Comparison of ENCODE assay signal across 26 cellular contexts in the genomic region with DNA sequence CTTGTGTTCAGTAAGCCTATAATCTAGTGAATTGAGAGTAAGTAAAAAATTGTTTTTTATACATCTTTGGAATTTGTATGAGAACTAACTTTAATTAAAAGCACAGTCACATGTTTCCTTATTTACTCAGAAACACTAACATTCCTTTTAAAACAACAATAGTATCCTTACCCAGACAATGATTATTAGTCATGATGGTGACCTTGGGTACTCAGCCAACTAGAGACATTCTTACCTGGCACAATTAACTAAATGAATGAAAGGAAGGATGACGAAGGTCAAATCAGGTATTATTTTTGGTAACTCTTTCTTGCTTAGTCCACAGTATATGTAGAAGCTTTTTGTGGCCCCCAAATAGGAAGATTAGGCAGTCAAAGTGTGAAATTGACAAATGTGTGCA.
DNase-seq lines count a peak whose midpoint lies in the region; ATAC-seq, FAIRE-seq and TF ChIP-seq lines count a peak whose summit lies in the region.
"Had no signal": no experiment of that assay in that cellular context is flagged by ENCODE, and none has a peak within 500 bp of the region (broad histone marks: within the 10 kb centered on the region; RNA-seq: fewer than 3 reads in every experiment).

No MANE protein-coding gene starts in this region.

- POLR2A ChIA-PET in endothelial cell of umbilical vein (lab: Charles Lee) = no interaction called here

- H3K4me1 ChIP-seq in heart right ventricle (peaks cover 0 to 9% (median 0%) of the 10 kb centered on the region in 9 donors), right cardiac atrium (ENCODE audit: control insufficient read depth, insufficient read depth, low read length) (no peaks in the 10 kb centered on the region), endothelial cell of umbilical vein (ENCODE audit: control insufficient read depth, extremely low read depth, insufficient read depth, low read length) (peaks cover 9% of the 10 kb centered on the region), right atrium auricular region (no peaks in the 10 kb centered on the region)
- H3K4me1 ChIP-seq: A549, BE2C had no signal

- H3K9me3 ChIP-seq in heart right ventricle (peaks cover 0 to 3% (median 0%) of the 10 kb centered on the region in 11 donors), right cardiac atrium (ENCODE audit: control insufficient read depth, low read length) (no peaks in the 10 kb centered on the region), endothelial cell of umbilical vein (replicated peaks; ENCODE audit: control insufficient read depth, insufficient read depth, low read length) (no peaks in the 10 kb centered on the region), right atrium auricular region (no peaks in the 10 kb centered on the region)
- H3K9me3 ChIP-seq: A549; BE2C; BLaER1 treated with 17β-estradiol and CSF1 and Interleukin-3, amounts not matched to agents 10 nM and 100 nM had no signal

- no peak for TF ChIP-seq POLR2A in endothelial cell of umbilical vein (IDR thresholded peaks at IDR 0.05; ENCODE audit: low read depth, low read length)

- no peaks in the 10 kb centered on the region for H3K79me2 ChIP-seq in endothelial cell of umbilical vein (ENCODE audit: control insufficient read depth, insufficient read depth, low read length)

- DNase-seq in heart right ventricle = no peak
- no peak for DNase-seq in right cardiac atrium
- DNase-seq in endothelial cell of umbilical vein (ENCODE audit: low read depth, low spot score) = peak; percentile 66
- peak; percentile 55 for DNase-seq in glomerular endothelial cell (ENCODE audit: extremely low read depth, low read depth, low spot score)
- peak; percentile 12 for DNase-seq in retinal pigment epithelial cell (ENCODE audit: low read depth)
- DNase-seq in NCI-H1048 (lab: John Stamatoyannopoulos, UW) = no peak
- no peak for DNase-seq in posterior cingulate gyrus
- DNase-seq in right atrium auricular region (ENCODE audit: low spot score) = no peak
- DNase-seq: 8988T; ACHN; AML-193; BE2C; CD4-positive, alpha-beta T cell; CD8-positive, alpha-beta memory T cell; DMS 273 treated with DMSO at 0.1 percent for 48 hours; DMS79; EL; GDM1; H9; HFFc6 had no signal

- no peak overlapping the region for H3K9ac ChIP-seq in endothelial cell of umbilical vein (replicated peaks; ENCODE audit: extremely low read depth, insufficient read depth, low read length)
- H3K9ac ChIP-seq: BLaER1 treated with 17β-estradiol and CSF1 and Interleukin-3, amounts not matched to agents 10 nM and 100 nM had no signal

- H3K36me3 ChIP-seq in heart right ventricle (no peaks in the 10 kb centered on the region), endothelial cell of umbilical vein (ENCODE audit: control insufficient read depth in 2 of 2, extremely low read depth in 1 of 2, insufficient read depth in 2 of 2, low read length in 2 of 2) (no peaks in the 10 kb centered on the region), right atrium auricular region (no peaks in the 10 kb centered on the region)
- H3K36me3 ChIP-seq: BE2C; BLaER1 treated with 17β-estradiol and CSF1 and Interleukin-3, amounts not matched to agents 10 nM and 100 nM had no signal

- dilution Hi-C loops in endothelial cell of umbilical vein (cut with MboI; ENCODE audit: extremely low pct_ligation_motif_present, low sequenced_read_pairs) = no loop called here

- H3K4me3 ChIP-seq in heart right ventricle = no peak overlapping the region
- no peak overlapping the region for H3K4me3 ChIP-seq in right cardiac atrium (ENCODE audit: low read length)
- no peak overlapping the region for H3K4me3 ChIP-seq in endothelial cell of umbilical vein (replicated peaks in 1 of 3; ENCODE audit: insufficient read depth in 1 of 3, low read depth in 1 of 3, low read length in 3 of 3)
- H3K4me3 ChIP-seq in retinal pigment epithelial cell (ENCODE audit: low read length) = no peak overlapping the region
- H3K4me3 ChIP-seq in right atrium auricular region = no peak overlapping the region
- H3K4me3 ChIP-seq: A549; BLaER1 treated with 17β-estradiol and CSF1 and Interleukin-3, amounts not matched to agents 10 nM and 100 nM; GM12878; GM23338 had no signal

- H3K27me3 ChIP-seq in heart right ventricle (no peaks in the 10 kb centered on the region), right cardiac atrium (ENCODE audit: control insufficient read depth, insufficient read depth) (no peaks in the 10 kb centered on the region), endothelial cell of umbilical vein (ENCODE audit: control insufficient read depth in 2 of 2, insufficient read depth in 2 of 2, low read length in 2 of 2) (no peaks in the 10 kb centered on the region), right atrium auricular region (no peaks in the 10 kb centered on the region)
- H3K27me3 ChIP-seq: BE2C; BLaER1 treated with 17β-estradiol and CSF1 and Interleukin-3, amounts not matched to agents 10 nM and 100 nM had no signal

- peak overlapping the region in 3 of 10 donors; percentile 23 to 29 (median 28) for H3K27ac ChIP-seq in heart right ventricle
- no peak overlapping the region for H3K27ac ChIP-seq in right cardiac atrium (ENCODE audit: low read length)
- no peak overlapping the region for H3K27ac ChIP-seq in endothelial cell of umbilical vein (ENCODE audit: insufficient read depth, low read depth, low read length)
- H3K27ac ChIP-seq in right atrium auricular region = no peak overlapping the region
- H3K27ac ChIP-seq: A549 had no signal

- H4K20me1 ChIP-seq in endothelial cell of umbilical vein (replicated peaks; ENCODE audit: control insufficient read depth, extremely low read depth, insufficient read depth, low read length) = no peaks in the 10 kb centered on the region
- H4K20me1 ChIP-seq: BLaER1 treated with 17β-estradiol and CSF1 and Interleukin-3, amounts not matched to agents 10 nM and 100 nM had no signal

- 22 to 30% methylated on average over 1 of the region's 1 CpG for WGBS in heart right ventricle, 2 donors
- WGBS in right cardiac atrium = 59% methylated on average over 1 of the region's 1 CpG

- BruUV-seq in endothelial cell of umbilical vein (replicated peaks; lab: Mats Ljungman, UMichigan) = no TSS peak

- TF ChIP-seq CTCF in heart right ventricle (IDR thresholded peaks at IDR 0.05) (no peak), endothelial cell of umbilical vein (IDR thresholded peaks at IDR 0.05; ENCODE audit: extremely low read depth in 1 of 2, insufficient read depth in 1 of 2, low read depth in 1 of 2, low read length in 2 of 2) (no peak), retinal pigment epithelial cell (conservative IDR thresholded peaks at IDR 0.05; ENCODE audit: low read depth, low read length) (no peak), right atrium auricular region (IDR thresholded peaks at IDR 0.05) (no peak)

- H3K4me2 ChIP-seq in endothelial cell of umbilical vein (ENCODE audit: insufficient read depth, low read length) = peak overlapping the region; percentile 31
- H3K4me2 ChIP-seq: A549, GM23338 had no signal

- no peaks in the 10 kb centered on the region for H3K9me1 ChIP-seq in endothelial cell of umbilical vein (replicated peaks; ENCODE audit: control insufficient read depth, extremely low read depth, insufficient read depth, low read length)

- ATAC-seq in heart right ventricle = peak in 5 of 8 donors; percentile 46 to 77 (median 59)
- ATAC-seq in right cardiac atrium = no peak
- ATAC-seq: A549, GM12878, GM23338 had no signal

- H2AFZ ChIP-seq in endothelial cell of umbilical vein (ENCODE audit: low read depth, low read length) = no peak overlapping the region
- H2AFZ ChIP-seq: GM23338 had no signal

- no peak for FAIRE-seq in endothelial cell of umbilical vein (lab: Jason Lieb, UNC)
- FAIRE-seq: A549, D721Med, GM12878, GM19239 had no signal

- intact Hi-C loops in heart right ventricle (cut with DNase I) = loop anchor here in 1 of 10 donors (5.0 kb wide), 1 partner anchor 903 kb away; a partner anchor contains a TSS
- intact Hi-C loops in right cardiac atrium (cut with DNase I) = no loop called here
- intact Hi-C loops in endothelial cell of umbilical vein (cut with micrococcal nuclease) = no loop called here
- intact Hi-C loops in posterior cingulate gyrus (cut with DNase I) = no loop called here

- CTCF ChIA-PET in endothelial cell of umbilical vein (lab: Charles Lee) = interaction anchor here (4.5 kb wide), 1 partner anchor 9 kb away, joined by 17 read pairs; no protein-coding TSS in a partner anchor

TF ChIP-seq in endothelial cell of umbilical vein, 7 proteins besides CTCF, POLR2A, EP300 and RAD21:
- TF ChIP-seq JUN (IDR thresholded peaks at IDR 0.05; ENCODE audit: borderline replicate concordance, insufficient read depth, insufficient read length, low read depth) = peak; percentile 49
- TF ChIP-seq POLR2AphosphoS5 (IDR thresholded peaks at IDR 0.05; ENCODE audit: insufficient read depth, low read depth, low read length) = no peak
- TF ChIP-seq EZH2 (IDR thresholded peaks at IDR 0.05; ENCODE audit: borderline replicate concordance, low read depth, low read length, severe bottlenecking) = no peak

Comparison
In these comparisons a context has a peak if more than half of its experiments do, and no peak if none do; other contexts are left out.
1. ATAC-seq: peak in heart right ventricle (5 of 8); none in right cardiac atrium (0 of 2).
2. DNase-seq: peak in endothelial cell of umbilical vein (single experiment), glomerular endothelial cell (single experiment) and retinal pigment epithelial cell (single experiment); none in heart right ventricle (0 of 2), right cardiac atrium (0 of 3), NCI-H1048 (single experiment), posterior cingulate gyrus (0 of 10) and right atrium auricular region (single experiment).